Comparison of ENCODE assay signal across 35 cellular contexts in the genomic region with DNA sequence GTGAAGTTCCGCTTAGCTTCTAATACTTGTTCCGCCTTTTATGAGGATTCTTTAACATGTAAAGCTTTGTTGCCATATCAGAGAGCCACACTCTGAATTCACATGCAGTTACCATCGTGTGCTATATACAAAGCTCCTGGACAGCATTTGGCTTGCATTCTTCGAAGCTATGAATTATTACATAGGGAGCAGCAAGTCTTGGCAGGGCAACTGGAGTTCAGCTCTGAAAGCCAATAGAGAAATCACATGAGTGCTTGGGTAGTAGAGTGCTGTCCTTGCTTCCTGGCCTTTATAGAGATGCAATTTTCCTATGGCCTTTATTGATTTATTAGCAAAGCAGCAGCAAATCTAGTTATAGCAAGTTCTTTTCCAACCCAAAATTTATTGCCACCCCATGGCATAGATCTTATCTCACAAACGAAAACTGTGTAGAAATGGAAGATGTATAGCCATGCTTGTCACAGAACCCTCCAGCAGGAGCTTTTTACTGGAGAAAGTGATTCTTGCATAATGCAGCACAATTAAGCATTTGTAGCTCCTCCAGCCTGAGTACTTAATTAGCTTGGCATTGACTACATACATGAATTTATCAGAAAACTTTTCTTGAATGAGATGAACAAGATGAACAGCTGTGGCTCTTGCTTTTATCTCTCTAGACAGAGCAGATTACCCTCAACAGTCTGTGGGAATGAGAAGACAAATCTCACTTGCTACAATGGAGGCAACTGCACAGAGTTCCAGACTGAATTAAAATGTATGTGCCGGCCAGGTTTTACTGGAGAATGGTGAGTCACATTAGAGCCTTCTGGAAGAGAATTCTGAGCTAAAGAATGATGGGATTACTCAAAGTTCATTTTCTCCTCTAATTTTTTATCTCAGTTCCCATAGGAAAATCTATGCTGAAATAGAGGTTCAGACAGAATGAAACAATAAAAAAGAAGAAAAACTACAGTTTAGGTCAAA.
DNase-seq lines count a peak whose midpoint lies in the region; ATAC-seq and TF ChIP-seq lines count a peak whose summit lies in the region.
"Had no signal": no experiment of that assay in that cellular context is flagged by ENCODE, and none has a peak within 500 bp of the region (broad histone marks: within the 10 kb centered on the region; RNA-seq: fewer than 3 reads in every experiment).

No MANE protein-coding gene starts in this region.

- no peak for TF ChIP-seq POLR2A in breast epithelium (IDR thresholded peaks at IDR 0.05)

- H3K36me3 Mint-ChIP-seq in MCF 10A (ENCODE audit: insufficient read depth, unreplicated experiment) = no peaks in the 10 kb centered on the region
- H3K36me3 Mint-ChIP-seq: activated naive CD4-positive, alpha-beta T cell treated with anti-CD3 and anti-CD28 coated beads, Interleukin-2, amount 50 U/mL, for 72 hours; immature natural killer cell; stimulated activated memory B cell treated with anti-CD40 and anti-IgM and Interleukin-4, amounts not matched to agents 10 μg/mL and 1 μg/mL and 100 μg/mL, for 72 hours had no signal

- no peaks in the 10 kb centered on the region for H3K36me3 ChIP-seq in breast epithelium
- H3K36me3 ChIP-seq: ascending aorta; BLaER1 treated with 17β-estradiol and CSF1 and Interleukin-3, amounts not matched to agents 10 nM and 100 nM; gastroesophageal sphincter; left ventricle myocardium inferior; pancreas; right atrium auricular region; suprapubic skin had no signal

- H3K27me3 ChIP-seq in breast epithelium = no peaks in the 10 kb centered on the region
- H3K27me3 ChIP-seq: ascending aorta; BLaER1 treated with 17β-estradiol and CSF1 and Interleukin-3, amounts not matched to agents 10 nM and 100 nM; gastroesophageal sphincter; right atrium auricular region; suprapubic skin had no signal

- no peak overlapping the region for H3K27ac ChIP-seq in breast epithelium
- H3K27ac ChIP-seq: ascending aorta; BLaER1 treated with 17β-estradiol and CSF1 and Interleukin-3, amounts not matched to agents 10 nM and 100 nM; gastroesophageal sphincter; HL-60; left ventricle myocardium inferior; pancreas; right atrium auricular region; RWPE1; suprapubic skin had no signal

- no peak overlapping the region for H3K4me3 Mint-ChIP-seq in MCF 10A (ENCODE audit: unreplicated experiment)
- H3K4me3 Mint-ChIP-seq: activated B cell treated with CpG ODN at 0.5 μM for 24 hours; immature natural killer cell; naive thymus-derived CD8-positive, alpha-beta T cell; stimulated activated memory B cell treated with anti-CD40 and anti-IgM and Interleukin-4, amounts not matched to agents 10 μg/mL and 1 μg/mL and 100 μg/mL, for 72 hours had no signal

- no peaks in the 10 kb centered on the region for H3K27me3 Mint-ChIP-seq in MCF 10A (ENCODE audit: insufficient read depth, unreplicated experiment)

- H3K4me1 ChIP-seq in breast epithelium = no peaks in the 10 kb centered on the region
- H3K4me1 ChIP-seq: gastroesophageal sphincter, left ventricle myocardium inferior, pancreas, right atrium auricular region, suprapubic skin had no signal

- H3K4me1 Mint-ChIP-seq in MCF 10A (ENCODE audit: insufficient read depth, unreplicated experiment) = peaks cover 18% of the 10 kb centered on the region
- H3K4me1 Mint-ChIP-seq: activated B cell treated with CpG ODN at 0.5 μM for 24 hours; immature natural killer cell; naive thymus-derived CD8-positive, alpha-beta T cell; stimulated activated memory B cell treated with anti-CD40 and anti-IgM and Interleukin-4, amounts not matched to agents 10 μg/mL and 1 μg/mL and 100 μg/mL, for 72 hours had no signal

- TF ChIP-seq CTCF in MCF 10A (IDR thresholded peaks at IDR 0.05; ENCODE audit: unreplicated experiment) (no peak), breast epithelium (IDR thresholded peaks at IDR 0.05) (no peak), fibroblast of pulmonary artery (IDR thresholded peaks at IDR 0.05; ENCODE audit: low read length, missing control alignments) (no peak)

- no peak overlapping the region for H3K27ac Mint-ChIP-seq in MCF 10A (ENCODE audit: low read depth, unreplicated experiment)
- H3K27ac Mint-ChIP-seq: activated B cell treated with CpG ODN at 0.5 μM for 24 hours; activated naive CD4-positive, alpha-beta T cell treated with anti-CD3 and anti-CD28 coated beads, Interleukin-2, amount 50 U/mL, for 72 hours; activated T-helper 2 cell treated with anti-CD3 and anti-CD28 coated beads, Interferon-gamma antibody, Interleukin-2, Interleukin-4, amounts not matched to agents 10 μg/mL and 5 μg/mL and 100 μg/mL, durations not matched to agents 14 hours and 24 hours and 36 hours; immature natural killer cell; naive thymus-derived CD8-positive, alpha-beta T cell; stimulated activated memory B cell treated with anti-CD40 and anti-IgM and Interleukin-4, amounts not matched to agents 10 μg/mL and 1 μg/mL and 100 μg/mL, for 72 hours had no signal

- no peaks in the 10 kb centered on the region for H3K9me3 Mint-ChIP-seq in MCF 10A (ENCODE audit: unreplicated experiment)
- H3K9me3 Mint-ChIP-seq: activated B cell treated with CpG ODN at 0.5 μM for 24 hours; activated naive CD4-positive, alpha-beta T cell treated with anti-CD3 and anti-CD28 coated beads, Interleukin-2, amount 50 U/mL, for 72 hours; activated T-helper 2 cell treated with anti-CD3 and anti-CD28 coated beads, Interferon-gamma antibody, Interleukin-2, Interleukin-4, amounts not matched to agents 10 μg/mL and 5 μg/mL and 100 μg/mL, durations not matched to agents 14 hours and 24 hours and 36 hours; immature natural killer cell; naive thymus-derived CD8-positive, alpha-beta T cell; stimulated activated memory B cell treated with anti-CD40 and anti-IgM and Interleukin-4, amounts not matched to agents 10 μg/mL and 1 μg/mL and 100 μg/mL, for 72 hours had no signal

- no peaks in the 10 kb centered on the region for H3K9me3 ChIP-seq in breast epithelium
- H3K9me3 ChIP-seq: ascending aorta; BLaER1 treated with 17β-estradiol and CSF1 and Interleukin-3, amounts not matched to agents 10 nM and 100 nM; gastroesophageal sphincter; left ventricle myocardium inferior; pancreas; right atrium auricular region; suprapubic skin had no signal

- intact Hi-C loops in MCF 10A (cut with micrococcal nuclease) = no loop called here
- intact Hi-C loops in breast epithelium (cut with DNase I; ENCODE audit: low total_unique reads) = no loop called here

- H3K4me3 ChIP-seq in breast epithelium (no peak overlapping the region), fibroblast of pulmonary artery (replicated peaks; ENCODE audit: low read depth, low read length) (no peak overlapping the region)
- H3K4me3 ChIP-seq: ascending aorta; BLaER1 treated with 17β-estradiol and CSF1 and Interleukin-3, amounts not matched to agents 10 nM and 100 nM; gastroesophageal sphincter; GM12878; left ventricle myocardium inferior; pancreas; right atrium auricular region; suprapubic skin had no signal

- no peak for ATAC-seq in HG03196 (IDR thresholded peaks at IDR 0.05; ENCODE audit: unreplicated experiment)
- ATAC-seq in HG02938 (IDR thresholded peaks at IDR 0.05; ENCODE audit: unreplicated experiment) = no peak
- ATAC-seq in HG02678 (IDR thresholded peaks at IDR 0.05; ENCODE audit: unreplicated experiment) = no peak
- ATAC-seq: activated naive CD4-positive, alpha-beta T cell treated with anti-CD3 and anti-CD28 coated beads, Interleukin-2, amount 50 U/mL, for 72 hours; gastroesophageal sphincter; GM12878; naive thymus-derived CD8-positive, alpha-beta T cell; pancreas; stimulated activated memory B cell treated with anti-CD40 and anti-IgM and Interleukin-4, amounts not matched to agents 10 μg/mL and 1 μg/mL and 100 μg/mL, for 72 hours had no signal

- CTCF ChIA-PET in MCF 10A (lab: Yijun Ruan, JAX) = interaction anchor here (0.7 to 1.4 kb wide), 3 partner anchors 38 to 1338 kb away, joined by 3 to 8 read pairs (median 5); no protein-coding TSS in a partner anchor

- POLR2A ChIA-PET in MCF 10A (lab: Yijun Ruan, JAX) = no interaction called here

- DNase-seq in MCF 10A (ENCODE audit: unreplicated experiment) (peak; percentile 16), breast epithelium (ENCODE audit: low spot score in 2 of 2) (no peak), SK-N-DZ (ENCODE audit: low spot score) (peak; percentile 76), fibroblast of pulmonary artery (ENCODE audit: low read depth) (peak; percentile 56), islet precursor cell (no peak)
- DNase-seq: ACHN; activated B cell treated with CpG ODN at 0.5 μM for 24 hours; activated CD4-positive, alpha-beta T cell treated with anti-CD3 and anti-CD28 coated beads, Interleukin-2, amount 50 U/mL, for 4 hours; COR-L47; DND-41; effector CD4-positive, alpha-beta T cell; H7; hippocampal formation; immature natural killer cell; left ventricle myocardium inferior; naive thymus-derived CD8-positive, alpha-beta T cell; NCI-H1436; NCI-H2171; NCI-H526 treated with DMSO at 0.1 percent for 48 hours; pancreas; stimulated activated CD4-positive, alpha-beta T cell treated with anti-CD3 and anti-CD28 coated beads, Interleukin-4, amount 100 ng/mL, for 1 hour had no signal

- BruUV-seq in MCF 10A (replicated peaks; lab: Mats Ljungman, UMichigan) = no TSS peak

Comparison
In these comparisons a context has a peak if more than half of its experiments do, and no peak if none do; other contexts are left out.
1. DNase-seq: peak in MCF 10A (single experiment), SK-N-DZ (single experiment) and fibroblast of pulmonary artery (single experiment); none in breast epithelium (0 of 2) and islet precursor cell (single experiment).